ENCODE assay signal across 9 cellular contexts in genomic region chr7:81501220-81501619, GRCh38.
DNase-seq lines count a peak whose midpoint lies in the region; ATAC-seq and TF ChIP-seq lines count a peak whose summit lies in the region.
"Had no signal": no experiment of that assay in that cellular context is flagged by ENCODE, and none has a peak within 500 bp of the region (broad histone marks: within the 10 kb centered on the region; RNA-seq: fewer than 3 reads in every experiment).

No MANE protein-coding gene starts in this region.

- in situ Hi-C loops in KBM-7 (cut with MboI; ENCODE audit: low pct_unique_long_range_greater_than_20kb, low sequenced_read_pairs): no loop called here
- in situ Hi-C loops in SK-MEL-5 (cut with HindIII; ENCODE audit: low pct_unique_long_range_greater_than_20kb, low sequenced_read_pairs): loop anchor here (25.0 kb wide), 1 partner anchor 236 kb away; no protein-coding TSS in a partner anchor

- ATAC-seq in HG03039 (IDR thresholded peaks at IDR 0.05; ENCODE audit: unreplicated experiment) (no peak), GM21360 (IDR thresholded peaks at IDR 0.05; ENCODE audit: unreplicated experiment) (no peak)
- ATAC-seq in stimulated activated naive CD8-positive, alpha-beta T cell treated with anti-CD3 and anti-CD28 coated beads, Interleukin-15, Interleukin-2, amounts not matched to agents 100 U/mL and 50 U/mL, for 24 hours: no peak
- no peak for ATAC-seq in stimulated activated naive CD8-positive, alpha-beta T cell treated with anti-CD3 and anti-CD28 coated beads, Interleukin-15, amount 100 ng/mL, for 72 hours

- H4K20me1 ChIP-seq in hepatocyte (ENCODE audit: insufficient read depth, poor library complexity, severe bottlenecking): no peaks in the 10 kb centered on the region

- H3K4me1 ChIP-seq in hepatocyte (ENCODE audit: insufficient read depth): no peaks in the 10 kb centered on the region

- H3K4me2 ChIP-seq in hepatocyte: no peak overlapping the region

- H3K27ac ChIP-seq in hepatocyte: no peak overlapping the region

- peak; percentile 54 for TF ChIP-seq CTCF in hepatocyte (IDR thresholded peaks at IDR 0.05; ENCODE audit: poor library complexity)

- 59% methylated on average over 2 of the region's 2 CpGs for WGBS in hepatocyte (ENCODE audit: low lambda C conversion rate, missing lambda C conversion rate)

- H2AFZ ChIP-seq in hepatocyte: no peak overlapping the region

- no peaks in the 10 kb centered on the region for H3K79me2 ChIP-seq in hepatocyte

- no peaks in the 10 kb centered on the region for H3K9me3 Mint-ChIP-seq in stimulated activated naive CD8-positive, alpha-beta T cell treated with anti-CD3 and anti-CD28 coated beads, Interleukin-15, amount 100 ng/mL, for 72 hours

- no peaks in the 10 kb centered on the region for H3K27me3 Mint-ChIP-seq in stimulated activated naive CD8-positive, alpha-beta T cell treated with anti-CD3 and anti-CD28 coated beads, Interleukin-15, amount 100 ng/mL, for 72 hours
- H3K27me3 Mint-ChIP-seq: central memory CD8-positive, alpha-beta T cell had no signal

- no peaks in the 10 kb centered on the region for H3K4me1 Mint-ChIP-seq in stimulated activated naive CD8-positive, alpha-beta T cell treated with anti-CD3 and anti-CD28 coated beads, Interleukin-15, amount 100 ng/mL, for 72 hours
- H3K4me1 Mint-ChIP-seq: central memory CD8-positive, alpha-beta T cell had no signal

- no peaks in the 10 kb centered on the region for H3K36me3 ChIP-seq in hepatocyte (replicated peaks; ENCODE audit: insufficient read depth, low read depth)

- no peaks in the 10 kb centered on the region for H3K9me3 ChIP-seq in hepatocyte (ENCODE audit: low read depth)

- peak; percentile 15 for DNase-seq in Ammon's horn (ENCODE audit: low spot score)
- DNase-seq in KBM-7: peak; percentile 33
- peak; percentile 68 for DNase-seq in SK-MEL-5 (ENCODE audit: low read depth, low spot score)
- peak; percentile 23 for DNase-seq in hepatocyte (ENCODE audit: low spot score)
- no peak for DNase-seq in stimulated activated naive CD8-positive, alpha-beta T cell treated with anti-CD3 and anti-CD28 coated beads, Interleukin-15, Interleukin-2, amounts not matched to agents 100 U/mL and 50 U/mL, for 24 hours
- no peak for DNase-seq in stimulated activated naive CD8-positive, alpha-beta T cell treated with anti-CD3 and anti-CD28 coated beads, Interleukin-15, amount 100 ng/mL, for 72 hours

- H3K9me2 ChIP-seq in hepatocyte (replicated peaks; ENCODE audit: insufficient read depth): no peaks in the 10 kb centered on the region

- no peak overlapping the region for H3K4me3 Mint-ChIP-seq in stimulated activated naive CD8-positive, alpha-beta T cell treated with anti-CD3 and anti-CD28 coated beads, Interleukin-15, amount 100 ng/mL, for 72 hours
- H3K4me3 Mint-ChIP-seq: central memory CD8-positive, alpha-beta T cell had no signal

- H3K27me3 ChIP-seq in hepatocyte: no peaks in the 10 kb centered on the region

- no peak overlapping the region for H3K27ac Mint-ChIP-seq in stimulated activated naive CD8-positive, alpha-beta T cell treated with anti-CD3 and anti-CD28 coated beads, Interleukin-15, amount 100 ng/mL, for 72 hours

- H3K4me3 ChIP-seq in hepatocyte: no peak overlapping the region

Comparison
In these comparisons a context has a peak if more than half of its experiments do, and no peak if none do; other contexts are left out.
1. DNase-seq: peak in Ammon's horn (single experiment), KBM-7 (single experiment), SK-MEL-5 (single experiment) and hepatocyte (single experiment); none in stimulated activated naive CD8-positive, alpha-beta T cell treated with anti-CD3 and anti-CD28 coated beads, Interleukin-15, Interleukin-2, amounts not matched to agents 100 U/mL and 50 U/mL, for 24 hours (single experiment) and stimulated activated naive CD8-positive, alpha-beta T cell treated with anti-CD3 and anti-CD28 coated beads, Interleukin-15, amount 100 ng/mL, for 72 hours (0 of 2).